In the genomic region with DNA sequence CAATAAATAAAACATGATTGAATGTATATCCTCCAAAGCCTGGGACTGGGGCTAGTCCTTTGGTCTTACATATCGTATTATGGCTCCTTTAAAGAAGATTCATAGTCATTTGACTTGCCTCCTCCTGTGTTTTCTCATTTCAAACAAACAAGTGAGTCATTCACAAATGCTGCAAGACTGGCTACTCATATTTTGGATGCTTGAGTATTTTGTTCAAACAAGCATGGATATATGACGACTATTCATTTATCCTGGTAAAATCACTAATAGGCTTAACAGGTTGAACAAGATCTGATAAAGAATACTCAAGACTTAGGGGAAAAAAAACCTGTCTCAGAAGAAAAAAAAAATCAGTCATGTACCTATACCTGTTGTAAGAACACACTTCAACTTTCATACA, we compare ENCODE assay signal across 19 cellular contexts.
DNase-seq lines count a peak whose midpoint lies in the region; ATAC-seq and TF ChIP-seq lines count a peak whose summit lies in the region.
"Had no signal": no experiment of that assay in that cellular context is flagged by ENCODE, and none has a peak within 500 bp of the region (broad histone marks: within the 10 kb centered on the region; RNA-seq: fewer than 3 reads in every experiment).

No MANE protein-coding gene starts in this region.

- no peak overlapping the region for H3K4me3 Mint-ChIP-seq in activated naive CD4-positive, alpha-beta T cell treated with anti-CD3 and anti-CD28 coated beads, Interleukin-2, amount 10 ng/mL, durations not matched to agents 7 days and 5 days
- H3K4me3 Mint-ChIP-seq: activated naive CD8-positive, alpha-beta T cell; CD4-positive, CD25-positive, alpha-beta regulatory T cell; natural killer cell had no signal

- H3K27ac ChIP-seq in vagina = peak overlapping the region; percentile 2
- H3K27ac ChIP-seq: lower lobe of right lung had no signal

- TF ChIP-seq POLR2A in vagina (IDR thresholded peaks at IDR 0.05) = no peak
- no peak for TF ChIP-seq POLR2A in GM18505 (IDR thresholded peaks at IDR 0.05; ENCODE audit: borderline replicate concordance, extremely low read depth, insufficient read depth, insufficient read length)

- no peaks in the 10 kb centered on the region for H3K4me1 ChIP-seq in vagina
- H3K4me1 ChIP-seq: lower lobe of right lung had no signal

- H3K27me3 ChIP-seq in vagina = no peaks in the 10 kb centered on the region

- no peak overlapping the region for H3K4me3 ChIP-seq in fibroblast of villous mesenchyme (ENCODE audit: low read depth, low read length)
- no peak overlapping the region for H3K4me3 ChIP-seq in vagina
- H3K4me3 ChIP-seq: lower lobe of right lung had no signal

- no peak for ATAC-seq in GM18505 (IDR thresholded peaks at IDR 0.05; ENCODE audit: unreplicated experiment)
- ATAC-seq: natural killer cell had no signal

- TF ChIP-seq CTCF in fibroblast of villous mesenchyme (IDR thresholded peaks at IDR 0.05; ENCODE audit: insufficient read depth, low read depth, low read length) = no peak
- TF ChIP-seq CTCF in vagina (IDR thresholded peaks at IDR 0.05) = no peak

- H3K27me3 Mint-ChIP-seq in activated naive CD4-positive, alpha-beta T cell treated with anti-CD3 and anti-CD28 coated beads, Interleukin-2, amount 10 ng/mL, durations not matched to agents 7 days and 5 days = peaks cover under 1% of the 10 kb centered on the region
- H3K27me3 Mint-ChIP-seq: activated naive CD8-positive, alpha-beta T cell had no signal

- no peaks in the 10 kb centered on the region for H3K36me3 ChIP-seq in vagina
- H3K36me3 ChIP-seq: lower lobe of right lung had no signal

- intact Hi-C loops in vagina (cut with DNase I) (no loop called here), posterior vena cava (cut with DNase I) (no loop called here)

- no peaks in the 10 kb centered on the region for H3K36me3 Mint-ChIP-seq in activated naive CD4-positive, alpha-beta T cell treated with anti-CD3 and anti-CD28 coated beads, Interleukin-2, amount 10 ng/mL, durations not matched to agents 7 days and 5 days
- H3K36me3 Mint-ChIP-seq: activated naive CD8-positive, alpha-beta T cell; CD4-positive, CD25-positive, alpha-beta regulatory T cell; natural killer cell had no signal

- no peaks in the 10 kb centered on the region for H3K9me3 Mint-ChIP-seq in activated naive CD4-positive, alpha-beta T cell treated with anti-CD3 and anti-CD28 coated beads, Interleukin-2, amount 10 ng/mL, durations not matched to agents 7 days and 5 days
- H3K9me3 Mint-ChIP-seq: CD4-positive, CD25-positive, alpha-beta regulatory T cell; natural killer cell had no signal

- H3K9me3 ChIP-seq in vagina = no peaks in the 10 kb centered on the region
- H3K9me3 ChIP-seq: lower lobe of right lung had no signal

- DNase-seq in SIG-M5 treated with dmso at 0.1 percent for 504 hours (lab: John Stamatoyannopoulos, UW; ENCODE audit: unreplicated experiment) (peak; percentile 26), SIG-M5 (lab: John Stamatoyannopoulos, UW) (no peak), amniotic epithelial cell (ENCODE audit: low read depth) (peak; percentile 89), fibroblast of villous mesenchyme (ENCODE audit: low read depth) (peak; percentile 76), vagina (ENCODE audit: extremely low spot score in 2 of 2) (no peak), posterior vena cava (ENCODE audit: low spot score) (no peak)
- no peak for DNase-seq in activated naive CD4-positive, alpha-beta T cell treated with anti-CD3 and anti-CD28 coated beads, Interleukin-2, amount 10 ng/mL, durations not matched to agents 7 days and 5 days
- DNase-seq: 8988T; caudate nucleus; CD4-positive, CD25-positive, alpha-beta regulatory T cell; EL; lower lobe of right lung; natural killer cell; NCI-H1930; NCI-H748 treated with DMSO at 0.1 percent for 48 hours; substantia nigra; T-helper 2 cell had no signal

- H3K27ac Mint-ChIP-seq in activated naive CD4-positive, alpha-beta T cell treated with anti-CD3 and anti-CD28 coated beads, Interleukin-2, amount 10 ng/mL, durations not matched to agents 7 days and 5 days = no peak overlapping the region
- H3K27ac Mint-ChIP-seq: activated naive CD8-positive, alpha-beta T cell; CD4-positive, CD25-positive, alpha-beta regulatory T cell; natural killer cell had no signal

- CTCF ChIA-PET in activated naive CD4-positive, alpha-beta T cell treated with anti-CD3 and anti-CD28 coated beads, Interleukin-2, amount 10 ng/mL, durations not matched to agents 7 days and 5 days (lab: Charles Lee) = no interaction called here

- no peaks in the 10 kb centered on the region for H3K4me1 Mint-ChIP-seq in activated naive CD4-positive, alpha-beta T cell treated with anti-CD3 and anti-CD28 coated beads, Interleukin-2, amount 10 ng/mL, durations not matched to agents 7 days and 5 days
- H3K4me1 Mint-ChIP-seq: CD4-positive, CD25-positive, alpha-beta regulatory T cell; natural killer cell had no signal

Comparison
In these comparisons a context has a peak if more than half of its experiments do, and no peak if none do; other contexts are left out.
1. DNase-seq: peak in SIG-M5 treated with dmso at 0.1 percent for 504 hours (single experiment), amniotic epithelial cell (single experiment) and fibroblast of villous mesenchyme (single experiment); none in SIG-M5 (single experiment), vagina (0 of 2), posterior vena cava (single experiment) and activated naive CD4-positive, alpha-beta T cell treated with anti-CD3 and anti-CD28 coated beads, Interleukin-2, amount 10 ng/mL, durations not matched to agents 7 days and 5 days (single experiment).